24 cellular contexts compared by ENCODE assay signal in the genomic region with DNA sequence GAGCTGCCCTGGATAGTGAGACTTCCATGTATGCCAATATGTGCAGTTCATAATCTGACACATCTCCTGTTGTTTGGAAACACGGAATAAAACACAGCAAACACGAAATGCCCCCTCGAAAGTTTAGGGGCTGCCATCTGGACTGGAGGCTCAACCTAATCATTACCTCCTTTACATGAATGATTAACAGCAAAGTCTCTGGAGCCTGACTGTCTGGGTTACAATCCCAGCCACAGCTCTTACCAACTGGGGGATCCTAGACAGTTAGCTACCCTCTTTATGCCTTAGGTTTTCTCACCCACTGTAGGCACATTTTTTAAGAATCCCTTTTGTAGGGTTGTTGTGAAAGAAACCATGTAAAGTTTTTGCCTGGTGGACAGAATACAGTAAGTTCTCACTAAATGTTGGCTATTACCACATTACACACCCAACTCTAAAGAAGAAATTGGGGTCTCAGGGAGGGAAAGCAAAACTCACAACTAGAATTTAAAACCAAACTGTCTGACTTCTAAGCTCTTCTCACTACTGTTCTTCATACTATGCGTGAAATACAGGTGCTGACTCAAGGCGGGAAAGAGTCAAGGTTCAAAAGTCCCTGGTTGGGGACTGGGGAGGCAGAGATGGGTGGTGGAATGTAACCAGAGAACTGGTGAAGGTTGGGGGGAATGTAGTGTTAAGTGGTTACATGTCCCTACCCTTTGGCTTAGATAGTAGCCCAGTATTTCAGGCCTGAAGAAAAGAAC. TPM values are rescaled to one million over a fixed set of nuclear protein-coding genes. Genes with fewer than 3 reads are reported as not detected.
"Had no signal": no experiment of that assay in that cellular context is flagged by ENCODE, and none has a peak within 500 bp of the region (broad histone marks: within the 10 kb centered on the region; RNA-seq: fewer than 3 reads in every experiment).

No MANE protein-coding gene starts in this region.

- H3K4me3 ChIP-seq: dorsolateral prefrontal cortex, hepatocyte, lung, sigmoid colon, upper lobe of right lung had no signal

- H3K27ac ChIP-seq: dorsolateral prefrontal cortex, epithelial cell of prostate, foreskin keratinocyte, hepatocyte, neutrophil, parathyroid adenoma, sigmoid colon, upper lobe of right lung had no signal

- ATAC-seq: activated CD8-positive, alpha-beta T cell treated with anti-CD3 and anti-CD28 coated beads for 36 hours; foreskin keratinocyte; left lobe of liver; natural killer cell; stimulated activated naive B cell treated with anti-CD40 and anti-IgM and Interleukin-4, amounts not matched to agents 10 μg/mL and 1 μg/mL and 100 μg/mL, for 72 hours; upper lobe of right lung had no signal

- DNase-seq: activated B cell treated with CpG ODN at 0.5 μM for 24 hours; activated CD4-positive, alpha-beta T cell treated with anti-CD3 and anti-CD28 coated beads for 48 hours; activated CD8-positive, alpha-beta T cell treated with anti-CD3 and anti-CD28 coated beads for 36 hours; activated naive CD4-positive, alpha-beta T cell treated with Interleukin-2 at 50 U/mL for 16 hours; activated naive CD8-positive, alpha-beta T cell treated with anti-CD3 and anti-CD28 coated beads, Interleukin-2, amount 10 ng/mL, durations not matched to agents 7 days and 5 days; activated T-cell treated with anti-CD3 and anti-CD28 coated beads, Interleukin-2, amount 50 U/mL, for 24 hours; central memory CD4-positive, alpha-beta T cell; dorsolateral prefrontal cortex; foreskin keratinocyte; natural killer cell; sigmoid colon; stimulated activated naive B cell treated with anti-CD40 and anti-IgM and Interleukin-4, amounts not matched to agents 10 μg/mL and 1 μg/mL and 100 μg/mL, for 72 hours; T-helper 9 cell; upper lobe of right lung had no signal

- H3K4me1 ChIP-seq: foreskin keratinocyte, parathyroid adenoma, sigmoid colon, upper lobe of right lung had no signal

- H3K9me3 ChIP-seq: neutrophil, upper lobe of right lung had no signal

- H3K27me3 ChIP-seq: dorsolateral prefrontal cortex, hepatocyte, neutrophil, sigmoid colon, upper lobe of right lung had no signal

- FAIRE-seq: colon, islet of Langerhans had no signal

- H3K36me3 ChIP-seq: neutrophil, sigmoid colon, upper lobe of right lung had no signal

RNA-seq across cellular contexts. Expression of a gene that starts 24.2 kb away (rescaled TPM):
- total RNA-seq: activated B cell treated with CpG ODN at 0.5 μM for 24 hours; activated CD8-positive, alpha-beta T cell treated with anti-CD3 and anti-CD28 coated beads for 36 hours; activated naive CD8-positive, alpha-beta T cell treated with anti-CD3 and anti-CD28 coated beads, Interleukin-2, amount 10 ng/mL, durations not matched to agents 7 days and 5 days; activated T-helper 2 cell treated with anti-CD3 and anti-CD28 coated beads, Interferon-gamma antibody, Interleukin-2, Interleukin-4, amounts not matched to agents 10 μg/mL and 5 μg/mL and 100 μg/mL, durations not matched to agents 14 hours and 24 hours and 36 hours; fibroblast of lung; foreskin keratinocyte; natural killer cell; upper lobe of right lung had no signal

RNA-seq across cellular contexts. Expression of a gene that starts 28.4 kb away (rescaled TPM):
- total RNA-seq: activated B cell treated with CpG ODN at 0.5 μM for 24 hours; activated CD8-positive, alpha-beta T cell treated with anti-CD3 and anti-CD28 coated beads for 36 hours; activated naive CD8-positive, alpha-beta T cell treated with anti-CD3 and anti-CD28 coated beads, Interleukin-2, amount 10 ng/mL, durations not matched to agents 7 days and 5 days; activated T-helper 2 cell treated with anti-CD3 and anti-CD28 coated beads, Interferon-gamma antibody, Interleukin-2, Interleukin-4, amounts not matched to agents 10 μg/mL and 5 μg/mL and 100 μg/mL, durations not matched to agents 14 hours and 24 hours and 36 hours; fibroblast of lung; sigmoid colon had no signal
